25 cellular contexts compared by ENCODE assay signal in the genomic region with DNA sequence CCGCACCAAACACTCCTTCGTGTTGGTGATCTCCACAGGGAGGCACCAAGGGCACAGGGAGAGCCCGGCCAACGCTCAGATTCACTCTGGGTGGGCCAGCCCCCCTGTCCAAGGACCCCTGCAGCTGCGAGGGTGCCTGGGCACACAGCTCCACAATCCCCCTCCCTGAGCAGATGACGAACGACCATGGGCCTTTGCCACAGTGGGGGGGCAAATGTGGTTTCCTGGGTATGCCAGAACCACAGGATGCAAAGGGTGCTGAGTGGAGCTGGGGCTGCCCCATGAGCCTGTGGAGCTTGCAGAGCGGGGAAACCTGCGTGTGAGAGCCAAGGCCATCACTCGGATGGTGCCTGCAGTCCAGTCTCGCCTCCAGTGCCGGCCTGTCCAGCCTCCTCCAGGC. TPM values are rescaled to one million over a fixed set of nuclear protein-coding genes. Genes with fewer than 3 reads are reported as not detected.
DNase-seq lines count a peak whose midpoint lies in the region; ATAC-seq and TF ChIP-seq lines count a peak whose summit lies in the region.
"Had no signal": no experiment of that assay in that cellular context is flagged by ENCODE, and none has a peak within 500 bp of the region (broad histone marks: within the 10 kb centered on the region; RNA-seq: fewer than 3 reads in every experiment).

No MANE protein-coding gene starts in this region.

- H3K4me1 Mint-ChIP-seq in activated T-cell treated with anti-CD3 and anti-CD28 coated beads, Interleukin-2, amount 50 U/mL, for 72 hours (ENCODE audit: low read depth) = peaks cover 56% of the 10 kb centered on the region
- peaks cover 36% of the 10 kb centered on the region for H3K4me1 Mint-ChIP-seq in activated T-cell treated with anti-CD3 and anti-CD28 coated beads, Interleukin-2, amount 50 U/mL, for 4 hours (ENCODE audit: low read depth)
- H3K4me1 Mint-ChIP-seq in memory B cell = peaks cover 77% of the 10 kb centered on the region
- peaks cover 3% of the 10 kb centered on the region for H3K4me1 Mint-ChIP-seq in osteocyte (ENCODE audit: unreplicated experiment)

- no peaks in the 10 kb centered on the region for H3K27me3 ChIP-seq in right cardiac atrium (ENCODE audit: control insufficient read depth, insufficient read depth)
- H3K27me3 ChIP-seq: breast epithelium, hepatocyte, pancreas had no signal

- CTCF ChIA-PET in RWPE1 (lab: Yijun Ruan, JAX) = interaction anchor here (1.5 kb wide), 1 partner anchor 152 kb away, joined by 5 read pairs; no protein-coding TSS in a partner anchor

- WGBS in right cardiac atrium = 87% methylated on average over 12 of the region's 12 CpGs

- peak overlapping the region in 1 of 2 donors; percentile 8 for H3K4me3 Mint-ChIP-seq in activated T-cell treated with anti-CD3 and anti-CD28 coated beads, Interleukin-2, amount 50 U/mL, for 72 hours
- no peak overlapping the region for H3K4me3 Mint-ChIP-seq in activated T-cell treated with anti-CD3 and anti-CD28 coated beads, Interleukin-2, amount 50 U/mL, for 4 hours
- H3K4me3 Mint-ChIP-seq in memory B cell (peak overlapping the region; percentile 90), osteocyte (ENCODE audit: unreplicated experiment) (no peak overlapping the region)
- H3K4me3 Mint-ChIP-seq: CD14-positive monocyte had no signal

- no peaks in the 10 kb centered on the region for H3K9me3 Mint-ChIP-seq in activated T-cell treated with anti-CD3 and anti-CD28 coated beads, Interleukin-2, amount 50 U/mL, for 72 hours
- no peaks in the 10 kb centered on the region for H3K9me3 Mint-ChIP-seq in activated T-cell treated with anti-CD3 and anti-CD28 coated beads, Interleukin-2, amount 50 U/mL, for 4 hours
- H3K9me3 Mint-ChIP-seq in memory B cell (no peaks in the 10 kb centered on the region), osteocyte (ENCODE audit: unreplicated experiment) (no peaks in the 10 kb centered on the region)

- peak; percentile 34 to 36 for DNase-seq in activated T-cell treated with anti-CD3 and anti-CD28 coated beads, Interleukin-2, amount 50 U/mL, for 72 hours
- no peak for DNase-seq in activated T-cell treated with anti-CD3 and anti-CD28 coated beads, Interleukin-2, amount 50 U/mL, for 4 hours
- DNase-seq in RWPE1 (ENCODE audit: low spot score) (no peak), memory B cell (ENCODE audit: low spot score in 2 of 2) (no peak), right cardiac atrium (no peak), NCI-H82 treated with DMSO at 0.1 percent for 48 hours (lab: John Stamatoyannopoulos, UW; ENCODE audit: unreplicated experiment) (no peak), osteocyte (ENCODE audit: extremely low spot score, unreplicated experiment) (no peak)
- DNase-seq: activated CD4-positive, alpha-beta T cell treated with anti-CD3 and anti-CD28 coated beads for 48 hours; dermis blood vessel endothelial cell; DMS153; islet precursor cell; NCI-H1417 treated with DMSO at 0.1 percent for 48 hours; NCI-H526 treated with DMSO at 0.1 percent for 48 hours; pancreas; Right ventricle myocardium superior had no signal

- H3K4me3 ChIP-seq in right cardiac atrium (ENCODE audit: low read length) = no peak overlapping the region
- H3K4me3 ChIP-seq: breast epithelium, hepatocyte, lung, pancreas had no signal

- intact Hi-C loops in right cardiac atrium (cut with DNase I) = no loop called here

- peaks cover 4 to 8% of the 10 kb centered on the region in 2 donors for H3K36me3 Mint-ChIP-seq in activated T-cell treated with anti-CD3 and anti-CD28 coated beads, Interleukin-2, amount 50 U/mL, for 72 hours (ENCODE audit: insufficient read depth in 2 of 2)
- peaks cover 47% of the 10 kb centered on the region for H3K36me3 Mint-ChIP-seq in activated T-cell treated with anti-CD3 and anti-CD28 coated beads, Interleukin-2, amount 50 U/mL, for 4 hours (ENCODE audit: insufficient read depth)
- H3K36me3 Mint-ChIP-seq in memory B cell = peaks cover 13% of the 10 kb centered on the region
- H3K36me3 Mint-ChIP-seq in osteocyte (ENCODE audit: unreplicated experiment) = peaks cover 30% of the 10 kb centered on the region

- POLR2A ChIA-PET in RWPE1 (lab: Yijun Ruan, JAX; ENCODE audit: low non-redundant PET) = no interaction called here

- ATAC-seq in activated T-cell treated with anti-CD3 and anti-CD28 coated beads, Interleukin-2, amount 50 U/mL, for 72 hours (replicated peaks in 1 of 2) = peak in 1 of 2 donors; percentile 16
- no peak for ATAC-seq in activated T-cell treated with anti-CD3 and anti-CD28 coated beads, Interleukin-2, amount 50 U/mL, for 4 hours
- ATAC-seq in memory B cell (ENCODE audit: low read depth) (peak; percentile 6), right cardiac atrium (no peak), GM21529 (IDR thresholded peaks at IDR 0.05; ENCODE audit: unreplicated experiment) (no peak)
- ATAC-seq: pancreas had no signal

- H3K9me3 ChIP-seq in right cardiac atrium (ENCODE audit: control insufficient read depth, low read length) = no peaks in the 10 kb centered on the region
- H3K9me3 ChIP-seq: breast epithelium, pancreas had no signal

- H3K27ac ChIP-seq in RWPE1 (0 out of 2 replicates have a peak overlapping the region, but pooled peaks have one; percentile 5), right cardiac atrium (ENCODE audit: low read length) (no peak overlapping the region)
- H3K27ac ChIP-seq: breast epithelium, hepatocyte, pancreas had no signal

- H3K27me3 Mint-ChIP-seq in activated T-cell treated with anti-CD3 and anti-CD28 coated beads, Interleukin-2, amount 50 U/mL, for 72 hours (ENCODE audit: low read depth) = no peaks in the 10 kb centered on the region
- H3K27me3 Mint-ChIP-seq in activated T-cell treated with anti-CD3 and anti-CD28 coated beads, Interleukin-2, amount 50 U/mL, for 4 hours (ENCODE audit: low read depth) = no peaks in the 10 kb centered on the region
- H3K27me3 Mint-ChIP-seq in memory B cell (no peaks in the 10 kb centered on the region), osteocyte (ENCODE audit: unreplicated experiment) (no peaks in the 10 kb centered on the region)

- no peaks in the 10 kb centered on the region for H3K4me1 ChIP-seq in right cardiac atrium (ENCODE audit: control insufficient read depth, insufficient read depth, low read length)
- H3K4me1 ChIP-seq: breast epithelium, pancreas had no signal

- no peak for TF ChIP-seq CTCF in RWPE1 (conservative IDR thresholded peaks at IDR 0.05; ENCODE audit: low read depth)
- TF ChIP-seq CTCF in osteocyte (IDR thresholded peaks at IDR 0.05) = no peak

- no peak overlapping the region for H3K27ac Mint-ChIP-seq in activated T-cell treated with anti-CD3 and anti-CD28 coated beads, Interleukin-2, amount 50 U/mL, for 72 hours
- H3K27ac Mint-ChIP-seq in memory B cell (peak overlapping the region; percentile 99), osteocyte (ENCODE audit: unreplicated experiment) (no peak overlapping the region)

RNA-seq across cellular contexts. Expression of a gene that starts 31.0 kb away (rescaled TPM):
- total RNA-seq in activated T-cell treated with anti-CD3 and anti-CD28 coated beads, Interleukin-2, amount 50 U/mL, for 72 hours = 10 to 100 TPM; 31.3 to 37.7 TPM
- 10 to 100 TPM; 60.6 to 76.8 (median 65.7) TPM for total RNA-seq in activated T-cell treated with anti-CD3 and anti-CD28 coated beads, Interleukin-2, amount 50 U/mL, for 4 hours
- 10 to 100 TPM; 11.0 to 19.7 (median 15.5) TPM for total RNA-seq in right cardiac atrium
- 15.6 TPM for polyA plus RNA-seq in right cardiac atrium
- total RNA-seq in osteocyte = 37.9 and 39.9 TPM in 2 replicates

RNA-seq across cellular contexts. Expression of a gene that starts 47.5 kb away (rescaled TPM):
- total RNA-seq in activated T-cell treated with anti-CD3 and anti-CD28 coated beads, Interleukin-2, amount 50 U/mL, for 72 hours = not detected
- not detected for total RNA-seq in activated T-cell treated with anti-CD3 and anti-CD28 coated beads, Interleukin-2, amount 50 U/mL, for 4 hours
- total RNA-seq in right cardiac atrium = not detected
- not detected for polyA plus RNA-seq in right cardiac atrium
- total RNA-seq in osteocyte = not detected in 2 replicates
- total RNA-seq: A673, dermis blood vessel endothelial cell, fibroblast of villous mesenchyme, H4, hepatocyte, M059J, pancreas, Right ventricle myocardium superior, urinary bladder had no signal
- polyA plus RNA-seq: CD14-positive monocyte, hepatocyte, pancreas had no signal

Comparison
In these comparisons a context has a peak if more than half of its experiments do, and no peak if none do; other contexts are left out.
1. DNase-seq: peak in activated T-cell treated with anti-CD3 and anti-CD28 coated beads, Interleukin-2, amount 50 U/mL, for 72 hours (2 of 2); none in activated T-cell treated with anti-CD3 and anti-CD28 coated beads, Interleukin-2, amount 50 U/mL, for 4 hours (single experiment), RWPE1 (single experiment), memory B cell (0 of 2), right cardiac atrium (0 of 3), NCI-H82 treated with DMSO at 0.1 percent for 48 hours (single experiment) and osteocyte (single experiment).